In genomic region chr17:78117027-78117981, GRCh38 we compare ENCODE assay signal across 8 cellular contexts. TPM values are rescaled to one million over a fixed set of nuclear protein-coding genes. Genes with fewer than 3 reads are reported as not detected.
DNase-seq lines count a peak whose midpoint lies in the region; ATAC-seq and TF ChIP-seq lines count a peak whose summit lies in the region.
"Had no signal": no experiment of that assay in that cellular context is flagged by ENCODE, and none has a peak within 500 bp of the region (broad histone marks: within the 10 kb centered on the region; RNA-seq: fewer than 3 reads in every experiment).

No MANE protein-coding gene starts in this region.

- H3K4me1 Mint-ChIP-seq in central memory CD8-positive, alpha-beta T cell: peaks cover 52% of the 10 kb centered on the region
- peaks cover 13% of the 10 kb centered on the region for H3K4me1 Mint-ChIP-seq in neural crest cell

- DNase-seq in GM12864 (ENCODE audit: low read depth) (no peak), NCI-H2227 (lab: John Stamatoyannopoulos, UW; ENCODE audit: unreplicated experiment) (peak; percentile 61), neural crest cell (ENCODE audit: low read depth, low spot score) (no peak)
- DNase-seq in central memory CD8-positive, alpha-beta T cell (ENCODE audit: low spot score in 2 of 2): peak in 1 of 2 donors; percentile 10

- H3K9me3 Mint-ChIP-seq in central memory CD8-positive, alpha-beta T cell: no peaks in the 10 kb centered on the region
- no peaks in the 10 kb centered on the region for H3K9me3 Mint-ChIP-seq in neural crest cell

- H3K4me3 ChIP-seq in GM12864 (ENCODE audit: low read depth, low read length): no peak overlapping the region
- H3K4me3 ChIP-seq: uterus had no signal

- no peaks in the 10 kb centered on the region for H3K27me3 Mint-ChIP-seq in central memory CD8-positive, alpha-beta T cell
- peaks cover 5% of the 10 kb centered on the region for H3K27me3 Mint-ChIP-seq in neural crest cell (ENCODE audit: low read depth)

- peak overlapping the region; percentile 20 for H3K4me3 Mint-ChIP-seq in central memory CD8-positive, alpha-beta T cell
- H3K4me3 Mint-ChIP-seq in neural crest cell: peak overlapping the region; percentile 41

- ATAC-seq in central memory CD8-positive, alpha-beta T cell (replicated peaks; ENCODE audit: extremely low read depth, poor library complexity, severe bottlenecking): no peak
- no peak for ATAC-seq in HG02798 (IDR thresholded peaks at IDR 0.05; ENCODE audit: poor library complexity, unreplicated experiment)
- no peak for ATAC-seq in HG02852 (IDR thresholded peaks at IDR 0.05; ENCODE audit: unreplicated experiment)
- ATAC-seq in HG02763 (IDR thresholded peaks at IDR 0.05; ENCODE audit: unreplicated experiment): no peak

- H3K36me3 Mint-ChIP-seq in central memory CD8-positive, alpha-beta T cell (ENCODE audit: insufficient read depth): peaks cover 83% of the 10 kb centered on the region
- peaks cover 2% of the 10 kb centered on the region for H3K36me3 Mint-ChIP-seq in neural crest cell (ENCODE audit: low read depth)

- peak overlapping the region; percentile 73 for H3K27ac Mint-ChIP-seq in central memory CD8-positive, alpha-beta T cell (ENCODE audit: low read depth)
- no peak overlapping the region for H3K27ac Mint-ChIP-seq in neural crest cell (ENCODE audit: unreplicated experiment)

- peak; percentile 53 for TF ChIP-seq CTCF in GM12864 (IDR thresholded peaks at IDR 0.05; ENCODE audit: low read depth, low read length, missing control alignments)
- peak; percentile 52 for TF ChIP-seq CTCF in neural crest cell (conservative IDR thresholded peaks at IDR 0.05)

RNA-seq across cellular contexts. Expression of gene TMC6, which starts 11.3 kb away (rescaled TPM):
- total RNA-seq in neural crest cell: 85.0 and 86.0 TPM in 2 replicates

RNA-seq across cellular contexts. Expression of gene TMC8, which starts 13.3 kb away (rescaled TPM):
- total RNA-seq in neural crest cell: 0.71 and 0.79 TPM in 2 replicates

RNA-seq across cellular contexts. Expression of gene C17orf99, which starts 28.9 kb away (rescaled TPM):
- not detected in 2 replicates for total RNA-seq in neural crest cell

RNA-seq across cellular contexts. Expression of gene SYNGR2, which starts 51.1 kb away (rescaled TPM):
- total RNA-seq in neural crest cell: 19.3 and 23.0 TPM in 2 replicates
